In genomic region chr10:49075743-49076142, GRCh38 we compare ENCODE assay signal across 24 cellular contexts. TPM values are rescaled to one million over a fixed set of nuclear protein-coding genes. Genes with fewer than 3 reads are reported as not detected.
DNase-seq lines count a peak whose midpoint lies in the region; ATAC-seq, FAIRE-seq and TF ChIP-seq lines count a peak whose summit lies in the region.
"Had no signal": no experiment of that assay in that cellular context is flagged by ENCODE, and none has a peak within 500 bp of the region (broad histone marks: within the 10 kb centered on the region; RNA-seq: fewer than 3 reads in every experiment).

No MANE protein-coding gene starts in this region.

- H3K4ac ChIP-seq in neuronal stem cell (ENCODE audit: low read length), result no peak overlapping the region

- H3K79me1 ChIP-seq in neuronal stem cell (ENCODE audit: low read depth, low read length), result no peaks in the 10 kb centered on the region

- ATAC-seq in activated CD4-positive, alpha-beta T cell treated with anti-CD3 and anti-CD28 coated beads for 36 hours, result no peak
- ATAC-seq: CD8-positive, alpha-beta T cell had no signal

- no peak overlapping the region for H3K18ac ChIP-seq in neuronal stem cell (ENCODE audit: low read length)

- intact Hi-C loops in activated CD4-positive, alpha-beta T cell treated with anti-CD3 and anti-CD28 coated beads, Interleukin-2, amount 10 ng/mL, durations not matched to agents 24 days and 14 days (cut with micrococcal nuclease), result loop anchor here (2.0 to 5.0 kb wide), 2 partner anchors 42 to 101 kb away; partner anchors contain the start of gene VSTM4
- intact Hi-C loops in activated CD4-positive, alpha-beta T cell treated with anti-CD3 and anti-CD28 coated beads for 36 hours (cut with DNase I, micrococcal nuclease), result loop anchor here in 1 of 2 experiments (5.0 kb wide), 2 partner anchors 87 to 102 kb away; no protein-coding TSS in a partner anchor
- intact Hi-C loops in kidney (cut with DNase I), result no loop called here

- H2AFZ ChIP-seq in neuronal stem cell (ENCODE audit: low read length), result no peak overlapping the region

- POLR2A ChIA-PET in activated CD4-positive, alpha-beta T cell treated with anti-CD3 and anti-CD28 coated beads for 36 hours (lab: Charles Lee), result no interaction called here

- H3K36me3 ChIP-seq in kidney (ENCODE audit: control insufficient read depth in 1 of 2, insufficient read depth in 2 of 2, low read length in 2 of 2), result peaks cover 4 to 16% of the 10 kb centered on the region in 2 donors
- peaks cover 0 to 2% of the 10 kb centered on the region in 2 donors for H3K36me3 ChIP-seq in neuronal stem cell (replicated peaks in 1 of 2; ENCODE audit: control insufficient read depth in 2 of 2, insufficient read depth in 2 of 2, low read length in 2 of 2)
- H3K36me3 ChIP-seq: BE2C, HAP-1 had no signal

- H3K9ac ChIP-seq in kidney (ENCODE audit: low read length in 2 of 2) (no peak overlapping the region), neuronal stem cell (ENCODE audit: low read depth, low read length, poor library complexity) (no peak overlapping the region)

- H4K8ac ChIP-seq in neuronal stem cell (ENCODE audit: low read depth, low read length), result no peak overlapping the region

- H3K14ac ChIP-seq in neuronal stem cell (ENCODE audit: low read length), result no peak overlapping the region

- no peak for DNase-seq in activated CD4-positive, alpha-beta T cell treated with anti-CD3 and anti-CD28 coated beads, Interleukin-2, amount 10 ng/mL, durations not matched to agents 24 days and 14 days
- DNase-seq in activated CD4-positive, alpha-beta T cell treated with anti-CD3 and anti-CD28 coated beads for 36 hours, result no peak
- DNase-seq in kidney, result peak; percentile 22
- DNase-seq in neuronal stem cell (ENCODE audit: low spot score), result no peak
- DNase-seq in KG1 (lab: John Stamatoyannopoulos, UW), result no peak
- no peak for DNase-seq in NCI-H187 treated with DMSO at 0.1 percent for 48 hours (lab: John Stamatoyannopoulos, UW)
- DNase-seq in activated T-cell treated with anti-CD3 and anti-CD28 coated beads, Interleukin-2, amount 50 U/mL, for 24 hours, result no peak
- DNase-seq: AML-193; BE2C; CD4-positive, CD25-positive, alpha-beta regulatory T cell; DMS153; DND-41; GOT3; HFFc6 had no signal

- H4K91ac ChIP-seq in neuronal stem cell (ENCODE audit: low read depth, low read length, poor library complexity), result no peak overlapping the region

- H3K27ac ChIP-seq in VCaP (peak overlapping the region; percentile 31), kidney (ENCODE audit: low read depth in 2 of 2, low read length in 2 of 2) (no peak overlapping the region), neuronal stem cell (replicated peaks; ENCODE audit: low read length) (no peak overlapping the region)
- H3K27ac ChIP-seq: 22Rv1, C4-2B had no signal

- H3K27ac Mint-ChIP-seq in activated CD4-positive, alpha-beta T cell treated with anti-CD3 and anti-CD28 coated beads, Interleukin-2, amount 10 ng/mL, durations not matched to agents 24 days and 14 days, result peak overlapping the region; percentile 81
- H3K27ac Mint-ChIP-seq in activated CD4-positive, alpha-beta T cell treated with anti-CD3 and anti-CD28 coated beads for 36 hours, result no peak overlapping the region
- H3K27ac Mint-ChIP-seq in activated T-cell treated with anti-CD3 and anti-CD28 coated beads, Interleukin-2, amount 50 U/mL, for 24 hours, result no peak overlapping the region
- H3K27ac Mint-ChIP-seq: CD4-positive, CD25-positive, alpha-beta regulatory T cell; CD8-positive, alpha-beta T cell; HFFc6 had no signal

- CTCF ChIA-PET in activated CD4-positive, alpha-beta T cell treated with anti-CD3 and anti-CD28 coated beads for 36 hours (lab: Charles Lee), result no interaction called here

- no peak overlapping the region for H3K4me3 ChIP-seq in kidney (ENCODE audit: low read length in 2 of 2)
- H3K4me3 ChIP-seq in neuronal stem cell (ENCODE audit: low read length in 2 of 2), result no peak overlapping the region
- H3K4me3 ChIP-seq: HAP-1 had no signal

- H2AK5ac ChIP-seq in neuronal stem cell (ENCODE audit: low read depth, low read length), result peak overlapping the region; percentile 15

- H3K27me3 ChIP-seq in neuronal stem cell (ENCODE audit: control insufficient read depth in 3 of 3, insufficient read depth in 3 of 3, low read depth in 1 of 3, low read length in 3 of 3), result peaks cover 0 to 22% (median 0%) of the 10 kb centered on the region in 3 experiments
- H3K27me3 ChIP-seq: BE2C had no signal

- peaks cover 5% of the 10 kb centered on the region for H3K9me3 Mint-ChIP-seq in activated CD4-positive, alpha-beta T cell treated with anti-CD3 and anti-CD28 coated beads, Interleukin-2, amount 10 ng/mL, durations not matched to agents 24 days and 14 days
- peaks cover 2% of the 10 kb centered on the region for H3K9me3 Mint-ChIP-seq in activated CD4-positive, alpha-beta T cell treated with anti-CD3 and anti-CD28 coated beads for 36 hours (ENCODE audit: low read depth)
- H3K9me3 Mint-ChIP-seq in activated T-cell treated with anti-CD3 and anti-CD28 coated beads, Interleukin-2, amount 50 U/mL, for 24 hours, result no peaks in the 10 kb centered on the region
- H3K9me3 Mint-ChIP-seq: CD8-positive, alpha-beta T cell; HFFc6 had no signal

- WGBS in neuronal stem cell (ENCODE audit: extremely low coverage in 2 of 2, insufficient read length in 2 of 2, insufficient replicate concordance in 1 of 2), 2 donors, result no CpG with 5 or more reads among the region's 2 CpGs

- H2BK5ac ChIP-seq in neuronal stem cell (ENCODE audit: low read length), result no peak overlapping the region

- no peak overlapping the region for H3K4me2 ChIP-seq in neuronal stem cell (ENCODE audit: insufficient read depth, low read length, poor library complexity, severe bottlenecking)

- TF ChIP-seq CTCF in VCaP (conservative IDR thresholded peaks at IDR 0.05) (no peak), kidney (IDR thresholded peaks at IDR 0.05; ENCODE audit: borderline replicate concordance, extremely low read depth, insufficient read depth) (no peak)

- FAIRE-seq in kidney (lab: Jason Lieb, UNC), result no peak
- FAIRE-seq: A204.1, G401.6, GM12892, H54 had no signal

- no peak overlapping the region for H3K4me3 Mint-ChIP-seq in activated CD4-positive, alpha-beta T cell treated with anti-CD3 and anti-CD28 coated beads, Interleukin-2, amount 10 ng/mL, durations not matched to agents 24 days and 14 days
- no peak overlapping the region for H3K4me3 Mint-ChIP-seq in activated CD4-positive, alpha-beta T cell treated with anti-CD3 and anti-CD28 coated beads for 36 hours
- no peak overlapping the region for H3K4me3 Mint-ChIP-seq in activated T-cell treated with anti-CD3 and anti-CD28 coated beads, Interleukin-2, amount 50 U/mL, for 24 hours
- H3K4me3 Mint-ChIP-seq: CD4-positive, CD25-positive, alpha-beta regulatory T cell; CD8-positive, alpha-beta T cell; HFFc6 had no signal

- H3K36me3 Mint-ChIP-seq in activated CD4-positive, alpha-beta T cell treated with anti-CD3 and anti-CD28 coated beads, Interleukin-2, amount 10 ng/mL, durations not matched to agents 24 days and 14 days (ENCODE audit: low read depth), result no peaks in the 10 kb centered on the region
- no peaks in the 10 kb centered on the region for H3K36me3 Mint-ChIP-seq in activated CD4-positive, alpha-beta T cell treated with anti-CD3 and anti-CD28 coated beads for 36 hours (ENCODE audit: low read depth)
- H3K36me3 Mint-ChIP-seq in activated T-cell treated with anti-CD3 and anti-CD28 coated beads, Interleukin-2, amount 50 U/mL, for 24 hours (ENCODE audit: low read depth), result no peaks in the 10 kb centered on the region
- H3K36me3 Mint-ChIP-seq: CD4-positive, CD25-positive, alpha-beta regulatory T cell; CD8-positive, alpha-beta T cell had no signal

- no peak overlapping the region for H2BK12ac ChIP-seq in neuronal stem cell (ENCODE audit: low read length)

- H3K4me1 Mint-ChIP-seq in activated CD4-positive, alpha-beta T cell treated with anti-CD3 and anti-CD28 coated beads, Interleukin-2, amount 10 ng/mL, durations not matched to agents 24 days and 14 days, result peaks cover 28% of the 10 kb centered on the region
- peaks cover 23% of the 10 kb centered on the region for H3K4me1 Mint-ChIP-seq in activated CD4-positive, alpha-beta T cell treated with anti-CD3 and anti-CD28 coated beads for 36 hours
- H3K4me1 Mint-ChIP-seq in activated T-cell treated with anti-CD3 and anti-CD28 coated beads, Interleukin-2, amount 50 U/mL, for 24 hours (ENCODE audit: low read depth), result peaks cover 29% of the 10 kb centered on the region

- H2BK15ac ChIP-seq in neuronal stem cell (ENCODE audit: low read length), result no peak overlapping the region

- no peak overlapping the region for H3K23ac ChIP-seq in neuronal stem cell (ENCODE audit: low read depth, low read length, poor library complexity)

- H2BK120ac ChIP-seq in neuronal stem cell (ENCODE audit: low read depth, low read length), result no peak overlapping the region

- H3K9me3 ChIP-seq in kidney (ENCODE audit: control insufficient read depth in 1 of 2, low read length in 2 of 2) (no peaks in the 10 kb centered on the region), neuronal stem cell (replicated peaks in 1 of 2; ENCODE audit: control insufficient read depth in 2 of 2, insufficient read depth in 1 of 2, low read depth in 1 of 2, low read length in 2 of 2) (peaks cover 0 to 1% of the 10 kb centered on the region in 2 donors)
- H3K9me3 ChIP-seq: BE2C, HAP-1 had no signal

- H3K27me3 Mint-ChIP-seq in activated CD4-positive, alpha-beta T cell treated with anti-CD3 and anti-CD28 coated beads, Interleukin-2, amount 10 ng/mL, durations not matched to agents 24 days and 14 days, result peaks cover 3% of the 10 kb centered on the region
- peaks cover 6% of the 10 kb centered on the region for H3K27me3 Mint-ChIP-seq in activated CD4-positive, alpha-beta T cell treated with anti-CD3 and anti-CD28 coated beads for 36 hours
- peaks cover 27% of the 10 kb centered on the region for H3K27me3 Mint-ChIP-seq in activated T-cell treated with anti-CD3 and anti-CD28 coated beads, Interleukin-2, amount 50 U/mL, for 24 hours
- H3K27me3 Mint-ChIP-seq: CD4-positive, CD25-positive, alpha-beta regulatory T cell had no signal

- peaks cover 0 to 1% of the 10 kb centered on the region in 2 donors for H3K4me1 ChIP-seq in kidney (ENCODE audit: control insufficient read depth in 1 of 2, insufficient read depth in 1 of 2, low read depth in 1 of 2, low read length in 2 of 2)
- peaks cover 0 to 5% of the 10 kb centered on the region in 2 donors for H3K4me1 ChIP-seq in neuronal stem cell (ENCODE audit: control insufficient read depth in 2 of 2, insufficient read depth in 1 of 2, low read depth in 1 of 2, low read length in 2 of 2)
- H3K4me1 ChIP-seq: BE2C, Caco-2, HAP-1 had no signal

RNA-seq across cellular contexts. Expression of gene VSTM4, which starts 39.6 kb away (rescaled TPM):
- 0.50 and 0.63 TPM in 2 replicates for total RNA-seq in activated CD4-positive, alpha-beta T cell treated with anti-CD3 and anti-CD28 coated beads, Interleukin-2, amount 10 ng/mL, durations not matched to agents 24 days and 14 days
- total RNA-seq in activated CD4-positive, alpha-beta T cell treated with anti-CD3 and anti-CD28 coated beads for 36 hours, result under 1 TPM; 0.07 to 0.11 TPM
- total RNA-seq in kidney, result 8.5 TPM
- polyA plus RNA-seq in kidney (ENCODE audit: insufficient read depth, low read depth, low replicate concordance), result 7.4 TPM
- polyA plus RNA-seq in neuronal stem cell (2013, experiment 1 of 2), result 1.6 TPM
- polyA plus RNA-seq in neuronal stem cell (2013, experiment 2 of 2), result 1.6 TPM
- total RNA-seq: Caco-2; CD4-positive, CD25-positive, alpha-beta regulatory T cell; CD8-positive, alpha-beta T cell had no signal

RNA-seq across cellular contexts. Expression of gene FAM170B, which starts 58.1 kb away (rescaled TPM):
- not detected in 2 replicates for total RNA-seq in activated CD4-positive, alpha-beta T cell treated with anti-CD3 and anti-CD28 coated beads, Interleukin-2, amount 10 ng/mL, durations not matched to agents 24 days and 14 days
- not detected for total RNA-seq in activated CD4-positive, alpha-beta T cell treated with anti-CD3 and anti-CD28 coated beads for 36 hours
- not detected for total RNA-seq in kidney
- polyA plus RNA-seq in kidney (ENCODE audit: insufficient read depth, low read depth, low replicate concordance), result not detected
- not detected for polyA plus RNA-seq in neuronal stem cell (2013, experiment 1 of 2)
- polyA plus RNA-seq in neuronal stem cell (2013, experiment 2 of 2), result not detected
- total RNA-seq: Caco-2; CD4-positive, CD25-positive, alpha-beta regulatory T cell; CD8-positive, alpha-beta T cell; HFFc6 had no signal
- polyA plus RNA-seq: CD4-positive, CD25-positive, alpha-beta regulatory T cell had no signal
